Comparison of ENCODE assay signal across 8 cellular contexts in the genomic region with DNA sequence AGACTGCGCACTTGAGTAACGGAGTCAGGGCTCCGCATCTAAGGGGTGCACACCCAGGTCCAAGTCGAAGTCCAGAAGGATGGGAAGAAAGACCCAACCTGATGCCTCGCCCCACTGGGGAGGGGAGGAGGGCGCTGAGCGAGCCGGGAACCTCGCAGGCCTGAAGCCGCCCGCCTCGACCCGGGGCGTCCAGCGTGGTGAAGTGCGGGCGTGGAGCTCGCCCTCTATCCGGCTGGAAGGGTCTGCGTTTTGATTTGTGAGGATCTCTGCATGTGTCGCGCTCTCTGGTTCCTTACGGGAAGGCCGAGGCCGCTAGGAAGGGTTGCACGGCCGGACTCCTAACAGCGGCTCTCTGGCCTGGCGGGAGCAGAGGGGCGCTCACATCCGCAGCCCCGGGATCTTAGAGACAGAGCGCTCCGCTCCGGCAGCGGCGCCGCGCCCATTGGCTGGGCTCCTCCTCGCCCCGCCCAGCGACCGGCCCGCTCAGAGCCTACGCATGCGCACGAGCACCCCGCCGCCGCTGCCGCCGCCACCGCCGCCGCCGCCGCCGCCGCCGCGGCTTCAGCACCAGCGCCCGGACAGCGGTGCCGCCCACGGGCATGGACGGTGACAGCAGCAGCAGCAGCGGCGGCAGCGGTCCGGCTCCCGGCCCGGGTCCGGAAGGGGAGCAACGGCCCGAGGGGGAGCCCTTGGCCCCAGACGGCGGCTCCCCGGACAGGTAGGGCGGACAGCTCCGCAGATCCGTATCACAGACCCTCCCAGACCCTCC. TPM values are rescaled to one million over a fixed set of nuclear protein-coding genes. Genes with fewer than 3 reads are reported as not detected.
A peak's percentile ranks its signal among the peaks of the same experiment; 100 is the strongest.
DNase-seq lines count a peak whose midpoint lies in the region; ATAC-seq, FAIRE-seq and TF ChIP-seq lines count a peak whose summit lies in the region.

Gene DISP2 (plus strand): TSS at position 497 of the 769 bp plus-strand sequence. CDS start 103 bp downstream, at position 600.

- H3K27ac ChIP-seq in OCI-LY3 (ENCODE audit: low read length) (no peak within 1 kb of the TSS), endothelial cell of umbilical vein (ENCODE audit: insufficient read depth, low read depth, low read length) (no peak within 1 kb of the TSS)

- DNase-seq in COLO668 (lab: John Stamatoyannopoulos, UW; ENCODE audit: unreplicated experiment) (peak; percentile 92), HUDEP-2 (lab: John Stamatoyannopoulos, UW; ENCODE audit: unreplicated experiment in 76 of 76) (peak in 72 of 76 experiments; percentile 13 to 91 (median 78)), activated T-cell treated with anti-CD3 and anti-CD28 coated beads for 1 hour (ENCODE audit: low read depth) (peak; percentile 80), endothelial cell of umbilical vein (ENCODE audit: low read depth, low spot score) (peak; percentile 84), midbrain (lab: John Stamatoyannopoulos, UW) (peak; percentile 85)
- DNase-seq in stimulated activated CD8-positive, alpha-beta memory T cell treated with anti-CD3 and anti-CD28 coated beads, Interleukin-15, amount 100 ng/mL, for 4 hours (ENCODE audit: low read depth in 2 of 2) = peak; percentile 61 to 68

- no TSS peak for BruUV-seq in endothelial cell of umbilical vein (replicated peaks; lab: Mats Ljungman, UMichigan)

- H3K4me1 ChIP-seq in OCI-LY3 (ENCODE audit: low read length) (peaks cover 22% of the 10 kb centered on the region; the same call in 1 of the 2 replicates), endothelial cell of umbilical vein (ENCODE audit: control insufficient read depth, extremely low read depth, insufficient read depth, low read length) (peaks cover 8% of the 10 kb centered on the region)

- 0 out of 2 replicates have a peak, but pooled peaks cover 9% of the 10 kb centered on the region for H4K20me1 ChIP-seq in OCI-LY3 (ENCODE audit: insufficient read depth, low read length)
- no peaks in the 10 kb centered on the region for H4K20me1 ChIP-seq in endothelial cell of umbilical vein (replicated peaks; ENCODE audit: control insufficient read depth, extremely low read depth, insufficient read depth, low read length)

- FAIRE-seq in endothelial cell of umbilical vein (lab: Jason Lieb, UNC) = peak; percentile 35

- CTCF ChIA-PET in endothelial cell of umbilical vein (lab: Charles Lee) = interaction anchor here (1.1 to 6.4 kb wide), 9 partner anchors 11 to 501 kb away, joined by 3 to 82 read pairs (median 4); partner anchors contain the start of gene CCDC9B

- H3K27me3 ChIP-seq in OCI-LY3 (ENCODE audit: low read depth, low read length) (no peaks in the 10 kb centered on the region), endothelial cell of umbilical vein (ENCODE audit: control insufficient read depth in 2 of 2, insufficient read depth in 2 of 2, low read length in 2 of 2) (peaks cover 9 to 13% of the 10 kb centered on the region in 2 experiments)

- H3K4me3 ChIP-seq in OCI-LY3 (ENCODE audit: low read length) (peak within 1 kb of the TSS; percentile 83), endothelial cell of umbilical vein (replicated peaks in 1 of 3; ENCODE audit: insufficient read depth in 1 of 3, low read depth in 1 of 3, low read length in 3 of 3) (peak within 1 kb of the TSS; percentile 35 to 54 (median 41))

- H3K36me3 ChIP-seq in OCI-LY3 (replicated peaks; ENCODE audit: low read depth, low read length) (no peaks in the 10 kb centered on the region), endothelial cell of umbilical vein (ENCODE audit: control insufficient read depth in 2 of 2, extremely low read depth in 1 of 2, insufficient read depth in 2 of 2, low read length in 2 of 2) (no peaks in the 10 kb centered on the region)

- peak within 1 kb of the TSS; percentile 95 for H3K4me2 ChIP-seq in OCI-LY3 (ENCODE audit: low read length)
- peak within 1 kb of the TSS; percentile 86 for H3K4me2 ChIP-seq in endothelial cell of umbilical vein (ENCODE audit: insufficient read depth, low read length)

- no peaks in the 10 kb centered on the region for H3K9me1 ChIP-seq in endothelial cell of umbilical vein (replicated peaks; ENCODE audit: control insufficient read depth, extremely low read depth, insufficient read depth, low read length)

- peak; percentile 86 for ATAC-seq in GM21390 (IDR thresholded peaks at IDR 0.05; ENCODE audit: unreplicated experiment)

- dilution Hi-C loops in endothelial cell of umbilical vein (cut with MboI; ENCODE audit: extremely low pct_ligation_motif_present, low sequenced_read_pairs) = no loop called here

- H3K9ac ChIP-seq in OCI-LY3 (ENCODE audit: low read length) (peak within 1 kb of the TSS; percentile 32; the same call in 1 of the 2 replicates), endothelial cell of umbilical vein (replicated peaks; ENCODE audit: extremely low read depth, insufficient read depth, low read length) (no peak within 1 kb of the TSS)

- TF ChIP-seq CTCF in OCI-LY3 (IDR thresholded peaks at IDR 0.05; ENCODE audit: low read depth, low read length) (no peak), endothelial cell of umbilical vein (IDR thresholded peaks at IDR 0.05; ENCODE audit: extremely low read depth in 1 of 2, insufficient read depth in 1 of 2, low read depth in 1 of 2, low read length in 2 of 2) (no peak)

- no peak for TF ChIP-seq POLR2A in endothelial cell of umbilical vein (IDR thresholded peaks at IDR 0.05; ENCODE audit: low read depth, low read length)

- H3K79me2 ChIP-seq in OCI-LY3 (ENCODE audit: low read length) (no peaks in the 10 kb centered on the region), endothelial cell of umbilical vein (ENCODE audit: control insufficient read depth, insufficient read depth, low read length) (no peaks in the 10 kb centered on the region)

- POLR2A ChIA-PET in endothelial cell of umbilical vein (lab: Charles Lee) = interaction anchor here (0.6 kb wide), 1 partner anchor 25 kb away, joined by 3 read pairs; no protein-coding TSS in a partner anchor

- intact Hi-C loops in endothelial cell of umbilical vein (cut with micrococcal nuclease) = loop anchor here (1.0 kb wide), 2 partner anchors 10 to 35 kb away; partner anchors contain the start of gene INAFM2

- H3K9me3 ChIP-seq in OCI-LY3 (ENCODE audit: insufficient read depth, low read length) = no peaks in the 10 kb centered on the region
- no peaks in the 10 kb centered on the region for H3K9me3 ChIP-seq in endothelial cell of umbilical vein (replicated peaks; ENCODE audit: control insufficient read depth, insufficient read depth, low read length)

- H2AFZ ChIP-seq in OCI-LY3 (ENCODE audit: low read depth, low read length) = peak within 1 kb of the TSS; percentile 83
- H2AFZ ChIP-seq in endothelial cell of umbilical vein (ENCODE audit: low read depth, low read length) = peak within 1 kb of the TSS; percentile 97

TF ChIP-seq in endothelial cell of umbilical vein, 7 proteins besides CTCF, POLR2A, EP300 and RAD21:
- no peak for TF ChIP-seq GATA2 (IDR thresholded peaks at IDR 0.05; ENCODE audit: insufficient read depth, insufficient read length, low read depth, low read length)
- no peak for TF ChIP-seq MAX (IDR thresholded peaks at IDR 0.05; ENCODE audit: insufficient read depth, insufficient read length)
- no peak for TF ChIP-seq EZH2 (IDR thresholded peaks at IDR 0.05; ENCODE audit: borderline replicate concordance, low read depth, low read length, severe bottlenecking)
- no peak for TF ChIP-seq POLR2AphosphoS5 (IDR thresholded peaks at IDR 0.05; ENCODE audit: insufficient read depth, low read depth, low read length)
- no peak for TF ChIP-seq FOS (IDR thresholded peaks at IDR 0.05; ENCODE audit: borderline replicate concordance, insufficient read depth, low read length)
- no peak for TF ChIP-seq JUN (IDR thresholded peaks at IDR 0.05; ENCODE audit: borderline replicate concordance, insufficient read depth, insufficient read length, low read depth)
- no peak for TF ChIP-seq MYC (IDR thresholded peaks at IDR 0.05; ENCODE audit: low read depth, low read length)

RNA-seq across cellular contexts. Expression of gene DISP2, which starts in this region (rescaled TPM):
- 0.65 and 1.2 TPM in 2 replicates for total RNA-seq in endothelial cell of umbilical vein
- 0.10 and 0.24 TPM in 2 replicates for polyA plus RNA-seq in endothelial cell of umbilical vein
- 0.05 and 0.13 TPM in 2 replicates for polyA plus RNA-seq in endothelial cell of umbilical vein (2011; cell fraction: cytosol; rRNA removed)
- polyA plus RNA-seq in endothelial cell of umbilical vein (2011; cell fraction: nucleus; rRNA removed) = 0.05 and 0.10 TPM in 2 replicates
- 0.13 and 0.65 TPM in 2 replicates for polyA plus RNA-seq in endothelial cell of umbilical vein (2012)
- polyA minus RNA-seq in endothelial cell of umbilical vein = 0.06 and 0.73 TPM in 2 replicates
- 0.10 TPM for polyA minus RNA-seq in endothelial cell of umbilical vein (2011; cell fraction: cytosol; rRNA and poly(A)+ RNA removed)
- polyA minus RNA-seq in endothelial cell of umbilical vein (2011; cell fraction: nucleus; rRNA and poly(A)+ RNA removed) = 0.05 TPM in 2 replicates
